Comparison of ENCODE assay signal across 1 cellular context in genomic region chr1:58460469-58460868, GRCh38.
TF ChIP-seq lines count a peak whose summit lies in the region.

No MANE protein-coding gene starts in this region.

TF ChIP-seq in GM23338, 12 proteins besides CTCF, POLR2A, EP300 and RAD21 (continued from another document):
- no peak for TF ChIP-seq ZNF462 (CRISPR knock-in tag; IDR thresholded peaks at IDR 0.05)
